Comparison of ENCODE assay signal across 7 cellular contexts in genomic region chr3:50450135-50450911, GRCh38. TPM values are rescaled to one million over a fixed set of nuclear protein-coding genes. Genes with fewer than 3 reads are reported as not detected.
DNase-seq lines count a peak whose midpoint lies in the region; ATAC-seq and TF ChIP-seq lines count a peak whose summit lies in the region.

No MANE protein-coding gene starts in this region.

- H3K4me1 ChIP-seq in adipocyte (ENCODE audit: control insufficient read depth, insufficient read depth, low read length), result no peaks in the 10 kb centered on the region

- peak overlapping the region; percentile 25 for H3K9ac ChIP-seq in adipocyte (ENCODE audit: low read length)

- ATAC-seq in HG03139 (IDR thresholded peaks at IDR 0.05; ENCODE audit: unreplicated experiment) (no peak), GM21526 (IDR thresholded peaks at IDR 0.05; ENCODE audit: low FRiP score, unreplicated experiment) (no peak)

- H3K27ac ChIP-seq in WERI-Rb-1, result no peak overlapping the region

- H3K27me3 ChIP-seq in WERI-Rb-1 (ENCODE audit: insufficient read depth, low read depth, severe bottlenecking) (no peaks in the 10 kb centered on the region), adipocyte (replicated peaks; ENCODE audit: control insufficient read depth, insufficient read depth, low read length) (peaks cover 40% of the 10 kb centered on the region), kidney epithelial cell (ENCODE audit: control insufficient read depth, insufficient read depth, low read length) (peaks cover 11% of the 10 kb centered on the region)

- H3K9me3 ChIP-seq in WERI-Rb-1 (ENCODE audit: severe bottlenecking) (no peaks in the 10 kb centered on the region), adipocyte (ENCODE audit: control insufficient read depth, low read length) (no peaks in the 10 kb centered on the region)

- H3K4me3 ChIP-seq in WERI-Rb-1 (ENCODE audit: low read depth, low read length) (no peak overlapping the region), adipocyte (ENCODE audit: low read length) (no peak overlapping the region), kidney epithelial cell (ENCODE audit: low read depth, low read length) (no peak overlapping the region)

- H3K36me3 ChIP-seq in WERI-Rb-1, result no peaks in the 10 kb centered on the region
- no peaks in the 10 kb centered on the region for H3K36me3 ChIP-seq in adipocyte (ENCODE audit: control insufficient read depth, insufficient read depth, low read length, severe bottlenecking)
- no peaks in the 10 kb centered on the region for H3K36me3 ChIP-seq in kidney epithelial cell (ENCODE audit: control insufficient read depth, insufficient read depth, low read length)

- TF ChIP-seq CTCF in WERI-Rb-1 (IDR thresholded peaks at IDR 0.05; ENCODE audit: low read depth, low read length) (no peak), kidney epithelial cell (IDR thresholded peaks at IDR 0.05; ENCODE audit: insufficient read depth, low read length, poor library complexity, severe bottlenecking) (no peak)

- peak; percentile 26 for DNase-seq in WERI-Rb-1
- no peak for DNase-seq in adipocyte (ENCODE audit: low read depth)
- peak; percentile 21 for DNase-seq in kidney epithelial cell (ENCODE audit: low read depth)
- DNase-seq in stimulated activated CD4-positive, alpha-beta T cell treated with anti-CD3 and anti-CD28 coated beads, Interleukin-1b, Interleukin-23, amount 100 ng/mL, for 48 hours, result peak; percentile 76
- no peak for DNase-seq in cerebellar nuclear complex (lab: John Stamatoyannopoulos, UW)

RNA-seq across cellular contexts. Expression of gene CACNA2D2, which starts 53.1 kb away (rescaled TPM):
- total RNA-seq in kidney epithelial cell, result 0.21 and 0.55 TPM in 2 replicates

Comparison
In these comparisons a context has a peak if more than half of its experiments do, and no peak if none do; other contexts are left out.
1. DNase-seq: peak in WERI-Rb-1 (single experiment), kidney epithelial cell (single experiment) and stimulated activated CD4-positive, alpha-beta T cell treated with anti-CD3 and anti-CD28 coated beads, Interleukin-1b, Interleukin-23, amount 100 ng/mL, for 48 hours (single experiment); none in adipocyte (single experiment) and cerebellar nuclear complex (0 of 2).